ENCODE assay signal across 16 cellular contexts in genomic region chr5:96920956-96921355, GRCh38. TPM values are rescaled to one million over a fixed set of nuclear protein-coding genes. Genes with fewer than 3 reads are reported as not detected.
DNase-seq lines count a peak whose midpoint lies in the region; ATAC-seq, FAIRE-seq and TF ChIP-seq lines count a peak whose summit lies in the region.
"Had no signal": no experiment of that assay in that cellular context is flagged by ENCODE, and none has a peak within 500 bp of the region (broad histone marks: within the 10 kb centered on the region; RNA-seq: fewer than 3 reads in every experiment).

No MANE protein-coding gene starts in this region.

- FAIRE-seq in K562 (lab: Jason Lieb, UNC), result no peak
- FAIRE-seq: H54, pancreas had no signal

- no peak for DNase-seq in CD4-positive, CD25-positive, alpha-beta regulatory T cell
- DNase-seq in K562 (ENCODE audit: extremely low read depth in 1 of 4, low spot score in 3 of 4) (no peak), natural killer cell (no peak), type B pancreatic cell (ENCODE audit: extremely low spot score, unreplicated experiment) (no peak), HK-2 (ENCODE audit: unreplicated experiment) (no peak), PC-9 (no peak)
- DNase-seq: activated CD4-positive, alpha-beta T cell treated with anti-CD3 and anti-CD28 coated beads, Interleukin-2, amount 50 U/mL, for 48 hours; activated T-cell treated with anti-CD3 and anti-CD28 coated beads, Interleukin-2, amount 50 U/mL, for 24 hours; BE2C; endodermal cell; NCI-H1105 treated with DMSO at 0.1 percent for 48 hours; pancreas; thyroid gland had no signal

- CTCF ChIA-PET in K562 (lab: Yijun Ruan, JAX; ENCODE audit: low intra/inter-chr PET ratio), result no interaction called here
- CTCF ChIA-PET in PC-9 (lab: Charles Lee), result no interaction called here

- no peaks in the 10 kb centered on the region for H3K9me1 ChIP-seq in K562 (ENCODE audit: control insufficient read depth, insufficient read depth, low read length)

- BruUV-seq in K562 (replicated peaks; lab: Mats Ljungman, UMichigan) (no TSS peak), PC-9 (replicated peaks; lab: Mats Ljungman, UMichigan) (no TSS peak)

- intact Hi-C loops in K562 (cut with micrococcal nuclease), result no loop called here
- intact Hi-C loops in natural killer cell (cut with micrococcal nuclease), result no loop called here
- intact Hi-C loops in PC-9 (cut with micrococcal nuclease; ENCODE audit: unreplicated experiment), result no loop called here

- no peak overlapping the region for H3K4me3 Mint-ChIP-seq in CD4-positive, CD25-positive, alpha-beta regulatory T cell
- H3K4me3 Mint-ChIP-seq in IgD-negative memory B cell, result no peak overlapping the region
- H3K4me3 Mint-ChIP-seq in natural killer cell, result no peak overlapping the region
- no peak overlapping the region for H3K4me3 Mint-ChIP-seq in type B pancreatic cell
- H3K4me3 Mint-ChIP-seq: activated T-cell treated with anti-CD3 and anti-CD28 coated beads, Interleukin-2, amount 50 U/mL, for 24 hours; endodermal cell had no signal

- no peak for TF ChIP-seq RAD21 in K562 (CRISPR knock-in tag; conservative IDR thresholded peaks at IDR 0.05 in 1 of 2, IDR thresholded peaks at IDR 0.05 in 1 of 2)

- H2AFZ ChIP-seq in K562 (ENCODE audit: low read depth, low read length) (peak overlapping the region; percentile 40; the same call in 1 of the 2 replicates), PC-9 (no peak overlapping the region)

- ATAC-seq in CD4-positive, CD25-positive, alpha-beta regulatory T cell (ENCODE audit: low read depth in 2 of 2), result no peak
- no peak for ATAC-seq in K562
- no peak for ATAC-seq in natural killer cell
- no peak for ATAC-seq in GM18861 (IDR thresholded peaks at IDR 0.05; ENCODE audit: unreplicated experiment)

- no peaks in the 10 kb centered on the region for H3K9me3 ChIP-seq in CD4-positive, CD25-positive, alpha-beta regulatory T cell (ENCODE audit: control insufficient read depth in 2 of 2, low read length in 2 of 2)
- H3K9me3 ChIP-seq in K562 (replicated peaks; ENCODE audit: control insufficient read depth, insufficient read depth, low read depth, low read length), result no peaks in the 10 kb centered on the region
- H3K9me3 ChIP-seq in PC-9 (ENCODE audit: insufficient read depth, low read depth), result no peaks in the 10 kb centered on the region
- H3K9me3 ChIP-seq: BE2C, pancreas, thyroid gland had no signal

- no peaks in the 10 kb centered on the region for H3K27me3 Mint-ChIP-seq in CD4-positive, CD25-positive, alpha-beta regulatory T cell
- no peaks in the 10 kb centered on the region for H3K27me3 Mint-ChIP-seq in IgD-negative memory B cell
- no peaks in the 10 kb centered on the region for H3K27me3 Mint-ChIP-seq in natural killer cell (ENCODE audit: low read depth in 2 of 2)
- H3K27me3 Mint-ChIP-seq in type B pancreatic cell, result no peaks in the 10 kb centered on the region
- H3K27me3 Mint-ChIP-seq: activated T-cell treated with anti-CD3 and anti-CD28 coated beads, Interleukin-2, amount 50 U/mL, for 24 hours had no signal

- no peak for TF ChIP-seq CTCF in K562 (IDR thresholded peaks at IDR 0.05 in 2 of 3, conservative IDR thresholded peaks at IDR 0.05 in 1 of 3; ENCODE audit: insufficient read depth in 2 of 3, low read depth in 1 of 3, low read length in 3 of 3)
- no peak for TF ChIP-seq CTCF in natural killer cell (IDR thresholded peaks at IDR 0.05)
- TF ChIP-seq CTCF in type B pancreatic cell (conservative IDR thresholded peaks at IDR 0.05), result no peak
- no peak for TF ChIP-seq CTCF in PC-9 (conservative IDR thresholded peaks at IDR 0.05)

- TF ChIP-seq POLR2A in K562 (conservative IDR thresholded peaks at IDR 0.05), result no peak

- 63% methylated on average over 2 of the region's 2 CpGs for WGBS in K562 (ENCODE audit: insufficient coverage, low coverage, missing lambda C conversion rate)

- peak overlapping the region; percentile 5 to 86 (median 66) for H3K27ac Mint-ChIP-seq in CD4-positive, CD25-positive, alpha-beta regulatory T cell
- H3K27ac Mint-ChIP-seq in IgD-negative memory B cell, result peak overlapping the region; percentile 66 to 88 (median 78)
- H3K27ac Mint-ChIP-seq in natural killer cell, result peak overlapping the region; percentile 19 to 70
- H3K27ac Mint-ChIP-seq in type B pancreatic cell, result no peak overlapping the region
- H3K27ac Mint-ChIP-seq: endodermal cell had no signal

- peaks cover 3% of the 10 kb centered on the region for H3K4me1 ChIP-seq in CD4-positive, CD25-positive, alpha-beta regulatory T cell (ENCODE audit: control insufficient read depth, insufficient read depth, low read length, poor library complexity, severe bottlenecking)
- H3K4me1 ChIP-seq in K562 (replicated peaks in 1 of 2; ENCODE audit: control insufficient read depth in 2 of 2, insufficient read depth in 2 of 2, low read length in 2 of 2), result peaks cover 0 to 9% of the 10 kb centered on the region in 2 experiments; a peak in 4 of 5 replicates
- no peaks in the 10 kb centered on the region for H3K4me1 ChIP-seq in PC-9 (replicated peaks; ENCODE audit: insufficient read depth)
- H3K4me1 ChIP-seq: BE2C, thyroid gland had no signal

- H3K36me3 ChIP-seq in CD4-positive, CD25-positive, alpha-beta regulatory T cell (ENCODE audit: control insufficient read depth, insufficient read depth, low read length), result peaks cover 47% of the 10 kb centered on the region
- H3K36me3 ChIP-seq in K562 (ENCODE audit: control insufficient read depth, insufficient read depth, low read length), result no peaks in the 10 kb centered on the region
- H3K36me3 ChIP-seq in PC-9 (ENCODE audit: low read depth), result no peaks in the 10 kb centered on the region
- H3K36me3 ChIP-seq: BE2C, pancreas, thyroid gland had no signal

- H3F3A ChIP-seq in PC-9 (ENCODE audit: insufficient read depth, low read depth), result no peaks in the 10 kb centered on the region; the same call in 1 of the 2 replicates

- no peak overlapping the region for H3K4me3 ChIP-seq in CD4-positive, CD25-positive, alpha-beta regulatory T cell (ENCODE audit: low read depth, low read length)
- H3K4me3 ChIP-seq in K562 (no peak overlapping the region), PC-9 (no peak overlapping the region)
- H3K4me3 ChIP-seq: pancreas, thyroid gland had no signal

- no peaks in the 10 kb centered on the region for H3K27me3 ChIP-seq in CD4-positive, CD25-positive, alpha-beta regulatory T cell (ENCODE audit: control insufficient read depth, insufficient read depth, low read length)
- H3K27me3 ChIP-seq in K562 (ENCODE audit: control insufficient read depth in 2 of 2, insufficient read depth in 2 of 2, low read length in 2 of 2), result no peaks in the 10 kb centered on the region
- no peaks in the 10 kb centered on the region for H3K27me3 ChIP-seq in PC-9 (ENCODE audit: insufficient read depth, low read depth)
- H3K27me3 ChIP-seq: BE2C, pancreas, thyroid gland had no signal

- POLR2A ChIA-PET in K562 (lab: Yijun Ruan, JAX), result no interaction called here
- POLR2A ChIA-PET in PC-9 (lab: Charles Lee; ENCODE audit: unreplicated experiment), result no interaction called here

- H3K4me1 Mint-ChIP-seq in CD4-positive, CD25-positive, alpha-beta regulatory T cell, result peaks cover 21 to 58% (median 41%) of the 10 kb centered on the region in 4 donors
- H3K4me1 Mint-ChIP-seq in IgD-negative memory B cell, result peaks cover 27 to 45% (median 34%) of the 10 kb centered on the region in 3 donors
- peaks cover 14% of the 10 kb centered on the region in 2 donors for H3K4me1 Mint-ChIP-seq in natural killer cell
- H3K4me1 Mint-ChIP-seq in type B pancreatic cell (ENCODE audit: unreplicated experiment), result peaks cover 7% of the 10 kb centered on the region

- peak overlapping the region; percentile 25 for H3K27ac ChIP-seq in CD4-positive, CD25-positive, alpha-beta regulatory T cell (ENCODE audit: insufficient read depth, low read length, poor library complexity, severe bottlenecking)
- H3K27ac ChIP-seq in K562 (ENCODE audit: extremely low read depth, low read depth, low read length) (no peak overlapping the region), PC-9 (no peak overlapping the region)
- H3K27ac ChIP-seq: pancreas, thyroid gland had no signal

- in situ Hi-C loops in K562 (cut with MboI), result no loop called here

- no peak overlapping the region for H3K4me2 ChIP-seq in K562 (ENCODE audit: insufficient read depth, low read length)
- no peak overlapping the region for H3K4me2 ChIP-seq in PC-9

- no peaks in the 10 kb centered on the region for H3K9me2 ChIP-seq in PC-9 (ENCODE audit: insufficient read depth)

- no peaks in the 10 kb centered on the region for H3K9me3 Mint-ChIP-seq in CD4-positive, CD25-positive, alpha-beta regulatory T cell
- H3K9me3 Mint-ChIP-seq in IgD-negative memory B cell (no peaks in the 10 kb centered on the region), natural killer cell (no peaks in the 10 kb centered on the region), type B pancreatic cell (no peaks in the 10 kb centered on the region)
- H3K9me3 Mint-ChIP-seq: activated T-cell treated with anti-CD3 and anti-CD28 coated beads, Interleukin-2, amount 50 U/mL, for 24 hours had no signal

- TF ChIP-seq EP300 in K562 (IDR thresholded peaks at IDR 0.05; ENCODE audit: low read length), result no peak

- H4K20me1 ChIP-seq in K562 (replicated peaks; ENCODE audit: control insufficient read depth, insufficient read depth, low read length) (no peaks in the 10 kb centered on the region), PC-9 (ENCODE audit: insufficient read depth) (no peaks in the 10 kb centered on the region)

- no peak overlapping the region for H3K9ac ChIP-seq in K562 (ENCODE audit: insufficient read depth in 1 of 2, low read depth in 2 of 2, low read length in 2 of 2)

- no peaks in the 10 kb centered on the region for H3K79me2 ChIP-seq in K562 (ENCODE audit: control insufficient read depth, insufficient read depth, low read length)
- no peaks in the 10 kb centered on the region for H3K79me2 ChIP-seq in PC-9 (ENCODE audit: low read depth)

- peaks cover 42% of the 10 kb centered on the region for H3K36me3 Mint-ChIP-seq in CD4-positive, CD25-positive, alpha-beta regulatory T cell
- H3K36me3 Mint-ChIP-seq in IgD-negative memory B cell (peaks cover 5% of the 10 kb centered on the region), natural killer cell (no peaks in the 10 kb centered on the region), type B pancreatic cell (peaks cover 5% of the 10 kb centered on the region)

RNA-seq across cellular contexts. Expression of gene LNPEP, which starts 14.9 kb away (rescaled TPM):
- 95.7 TPM for total RNA-seq in CD4-positive, CD25-positive, alpha-beta regulatory T cell
- polyA plus RNA-seq in CD4-positive, CD25-positive, alpha-beta regulatory T cell, result 10 to 100 TPM; 39.6 to 45.4 (median 42.6) TPM
- polyA plus RNA-seq in IgD-negative memory B cell (20.1 TPM), K562 (2011; rRNA removed) (13.1 and 16.2 TPM in 2 replicates), K562 (2014; fragmentation: Illumina TruSeq; extraction: Trizol) (9.5 and 11.2 TPM in 2 replicates), K562 (2014; fragmentation: Nextera tagmentation; extraction: Ambion mirVana) (1 to 10 TPM; 2.6 to 3.2 TPM), K562 (2014; rRNA removed) (9.2 and 10.0 TPM in 2 replicates)
- total RNA-seq in K562 (2011; cell fraction: chromatin; rRNA removed; ENCODE audit: low replicate concordance), result 36.6 and 68.1 TPM in 2 replicates
- total RNA-seq in K562 (2011; cell fraction: nucleolus; rRNA removed), result 19.8 and 21.8 TPM in 2 replicates
- 43.1 and 74.7 TPM in 2 replicates for total RNA-seq in K562 (2011; cell fraction: nucleoplasm; rRNA removed)
- total RNA-seq in K562 (2014; rRNA removed) (9.9 and 11.0 TPM in 2 replicates), K562 (2014; rRNA removed; fragmentation: Illumina TruSeq; extraction: Trizol) (24.7 and 29.6 TPM in 2 replicates), K562 (2015; rRNA removed; fragmentation: Illumina TruSeq; extraction: Trizol) (24.3 and 27.9 TPM in 2 replicates), K562 (2021) (19.3 and 20.3 TPM in 2 replicates), natural killer cell (100 to 1,000 TPM; 126 to 162 (median 135) TPM), type B pancreatic cell (ENCODE audit: low replicate concordance) (20.9 and 38.1 TPM in 2 replicates), PC-9 (2021) (15.6 and 18.8 TPM in 2 replicates)
- polyA plus RNA-seq in K562 (2011; cell fraction: cytosol; rRNA removed), result 3.5 and 9.1 TPM in 2 replicates
- 10.3 and 12.8 TPM in 2 replicates for polyA plus RNA-seq in K562 (2011; cell fraction: nucleus; rRNA removed)
- 5.9 and 6.5 TPM in 2 replicates for polyA plus RNA-seq in K562 (2012)
- polyA minus RNA-seq in K562 (2011; rRNA and poly(A)+ RNA removed), result 67.1 and 69.7 TPM in 2 replicates
- polyA minus RNA-seq in K562 (2011; cell fraction: cytosol; rRNA and poly(A)+ RNA removed), result 25.2 and 26.1 TPM in 2 replicates
- polyA minus RNA-seq in K562 (2011; cell fraction: nucleus; rRNA and poly(A)+ RNA removed), result 20.2 and 41.5 TPM in 2 replicates

RNA-seq across cellular contexts. Expression of gene ERAP2, which starts 44.7 kb away (rescaled TPM):
- total RNA-seq in CD4-positive, CD25-positive, alpha-beta regulatory T cell, result 134 TPM
- 100 to 1,000 TPM in 2 of 4 donors, 1 to 10 TPM in 2; 9.5 to 123 (median 63.6) TPM for polyA plus RNA-seq in CD4-positive, CD25-positive, alpha-beta regulatory T cell
- 87.4 TPM for polyA plus RNA-seq in IgD-negative memory B cell
- 5.1 and 15.3 TPM in 2 replicates for total RNA-seq in K562 (2011; cell fraction: chromatin; rRNA removed; ENCODE audit: low replicate concordance)
- total RNA-seq in K562 (2011; cell fraction: nucleolus; rRNA removed), result 2.8 and 5.9 TPM in 2 replicates
- 6.0 and 8.9 TPM in 2 replicates for total RNA-seq in K562 (2011; cell fraction: nucleoplasm; rRNA removed)
- total RNA-seq in K562 (2014; rRNA removed), result 1.7 and 2.5 TPM in 2 replicates
- 2.3 and 2.4 TPM in 2 replicates for total RNA-seq in K562 (2014; rRNA removed; fragmentation: Illumina TruSeq; extraction: Trizol)
- 2.3 and 3.0 TPM in 2 replicates for total RNA-seq in K562 (2015; rRNA removed; fragmentation: Illumina TruSeq; extraction: Trizol)
- 1.4 and 2.2 TPM in 2 replicates for total RNA-seq in K562 (2021)
- polyA plus RNA-seq in K562 (2011; rRNA removed), result 1.9 and 2.1 TPM in 2 replicates
- polyA plus RNA-seq in K562 (2011; cell fraction: cytosol; rRNA removed), result 0.30 and 0.72 TPM in 2 replicates
- polyA plus RNA-seq in K562 (2011; cell fraction: nucleus; rRNA removed), result 3.1 and 3.2 TPM in 2 replicates
- 0.83 and 1.8 TPM in 2 replicates for polyA plus RNA-seq in K562 (2012)
- 1.3 TPM in 2 replicates for polyA plus RNA-seq in K562 (2014; fragmentation: Illumina TruSeq; extraction: Trizol)
- polyA plus RNA-seq in K562 (2014; fragmentation: Nextera tagmentation; extraction: Ambion mirVana), result 1 to 10 TPM in 1 of 2 experiments, under 1 TPM in 1; 0.93 to 1.2 TPM
- polyA plus RNA-seq in K562 (2014; rRNA removed), result 0.27 and 4.0 TPM in 2 replicates
- 6.5 and 7.6 TPM in 2 replicates for polyA minus RNA-seq in K562 (2011; rRNA and poly(A)+ RNA removed)
- 0.82 and 1.6 TPM in 2 replicates for polyA minus RNA-seq in K562 (2011; cell fraction: cytosol; rRNA and poly(A)+ RNA removed)
- 7.8 and 12.4 TPM in 2 replicates for polyA minus RNA-seq in K562 (2011; cell fraction: nucleus; rRNA and poly(A)+ RNA removed)
- total RNA-seq in natural killer cell, result 10 to 100 TPM; 41.5 to 81.8 (median 79.2) TPM
- total RNA-seq in type B pancreatic cell (ENCODE audit: low replicate concordance), result 0.86 and 1.5 TPM in 2 replicates
- 48.2 and 51.9 TPM in 2 replicates for total RNA-seq in PC-9 (2021)
- total RNA-seq: endodermal cell had no signal
